13 cellular contexts compared by ENCODE assay signal in the genomic region with DNA sequence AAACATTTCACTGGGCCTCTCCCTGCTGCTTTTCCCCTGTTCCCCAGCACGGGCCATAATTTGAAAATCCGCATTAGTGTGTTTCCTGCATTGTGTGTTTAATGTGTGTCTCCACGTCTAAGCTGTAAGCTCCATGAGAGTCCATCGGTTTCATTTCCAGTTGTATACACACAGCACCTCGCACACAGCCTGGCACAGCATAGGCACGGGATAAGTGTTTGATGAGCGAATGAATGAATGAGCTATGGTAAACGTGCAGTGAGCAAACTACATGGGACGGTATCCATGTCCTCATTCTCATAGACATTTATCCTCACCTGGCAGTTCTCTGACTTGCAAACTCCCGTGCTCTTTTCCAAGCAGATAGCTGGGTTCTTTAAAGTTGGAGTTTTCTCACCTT.
A peak's percentile ranks its signal among the peaks of the same experiment; 100 is the strongest.
DNase-seq lines count a peak whose midpoint lies in the region; ATAC-seq and TF ChIP-seq lines count a peak whose summit lies in the region.
"Had no signal": no experiment of that assay in that cellular context is flagged by ENCODE, and none has a peak within 500 bp of the region (broad histone marks: within the 10 kb centered on the region; RNA-seq: fewer than 3 reads in every experiment).

No MANE protein-coding gene starts in this region.

- intact Hi-C loops in dendritic cell treated with granulocyte-macrophage colony-stimulating factor and Interleukin-4, amounts not matched to agents 40 ng/mL and 50 ng/mL, for 4 days (cut with micrococcal nuclease) = loop anchor here (5.0 kb wide), 1 partner anchor 362 kb away; no protein-coding TSS in a partner anchor

- no peak overlapping the region for H3K4me3 Mint-ChIP-seq in dendritic cell treated with granulocyte-macrophage colony-stimulating factor and Interleukin-4, amounts not matched to agents 40 ng/mL and 50 ng/mL, for 4 days
- no peak overlapping the region for H3K4me3 Mint-ChIP-seq in osteocyte (ENCODE audit: unreplicated experiment)
- H3K4me3 Mint-ChIP-seq: activated CD8-positive, alpha-beta T cell treated with anti-CD3 and anti-CD28 coated beads, Interleukin-2, amount 10 ng/mL, durations not matched to agents 7 days and 5 days had no signal

- H3K27ac Mint-ChIP-seq in dendritic cell treated with granulocyte-macrophage colony-stimulating factor and Interleukin-4, amounts not matched to agents 40 ng/mL and 50 ng/mL, for 4 days = peak overlapping the region; percentile 4
- peak overlapping the region; percentile 95 for H3K27ac Mint-ChIP-seq in osteocyte (ENCODE audit: unreplicated experiment)
- H3K27ac Mint-ChIP-seq: activated CD8-positive, alpha-beta T cell treated with anti-CD3 and anti-CD28 coated beads, Interleukin-2, amount 10 ng/mL, durations not matched to agents 7 days and 5 days; CD8-positive, alpha-beta T cell; natural killer cell treated with Interleukin-12 subunit alpha and Interleukin-12 subunit beta and Interleukin-15 and Interleukin-18, amount 100 ng/mL, for 72 hours; T-helper 2 cell treated with Interferon-gamma antibody and Interleukin-4, amounts not matched to agents 5 μg/mL and 100 μg/mL, for 36 hours had no signal

- H3K9me3 Mint-ChIP-seq in dendritic cell treated with granulocyte-macrophage colony-stimulating factor and Interleukin-4, amounts not matched to agents 40 ng/mL and 50 ng/mL, for 4 days = no peaks in the 10 kb centered on the region
- no peaks in the 10 kb centered on the region for H3K9me3 Mint-ChIP-seq in osteocyte (ENCODE audit: unreplicated experiment)
- H3K9me3 Mint-ChIP-seq: CD8-positive, alpha-beta T cell; natural killer cell treated with Interleukin-12 subunit alpha and Interleukin-12 subunit beta and Interleukin-15 and Interleukin-18, amount 100 ng/mL, for 72 hours; T-helper 2 cell treated with Interferon-gamma antibody and Interleukin-4, amounts not matched to agents 5 μg/mL and 100 μg/mL, for 36 hours had no signal

- no peak for TF ChIP-seq CTCF in osteocyte (IDR thresholded peaks at IDR 0.05)

- ATAC-seq in GM18498 (IDR thresholded peaks at IDR 0.05; ENCODE audit: unreplicated experiment) (peak; percentile 7), HG03066 (IDR thresholded peaks at IDR 0.05; ENCODE audit: low read depth, unreplicated experiment) (peak; percentile 6), HG02763 (IDR thresholded peaks at IDR 0.05; ENCODE audit: unreplicated experiment) (no peak)

- peaks cover 34% of the 10 kb centered on the region for H3K27me3 Mint-ChIP-seq in dendritic cell treated with granulocyte-macrophage colony-stimulating factor and Interleukin-4, amounts not matched to agents 40 ng/mL and 50 ng/mL, for 4 days
- H3K27me3 Mint-ChIP-seq in osteocyte (ENCODE audit: unreplicated experiment) = no peaks in the 10 kb centered on the region

- peaks cover 11% of the 10 kb centered on the region for H3K4me1 Mint-ChIP-seq in dendritic cell treated with granulocyte-macrophage colony-stimulating factor and Interleukin-4, amounts not matched to agents 40 ng/mL and 50 ng/mL, for 4 days (ENCODE audit: low read depth)
- peaks cover 15% of the 10 kb centered on the region for H3K4me1 Mint-ChIP-seq in osteocyte (ENCODE audit: unreplicated experiment)

- H3K36me3 Mint-ChIP-seq in dendritic cell treated with granulocyte-macrophage colony-stimulating factor and Interleukin-4, amounts not matched to agents 40 ng/mL and 50 ng/mL, for 4 days (ENCODE audit: low read depth) = no peaks in the 10 kb centered on the region
- H3K36me3 Mint-ChIP-seq in osteocyte (ENCODE audit: unreplicated experiment) = peaks cover 53% of the 10 kb centered on the region
- H3K36me3 Mint-ChIP-seq: CD8-positive, alpha-beta T cell; natural killer cell treated with Interleukin-12 subunit alpha and Interleukin-12 subunit beta and Interleukin-15 and Interleukin-18, amount 100 ng/mL, for 72 hours had no signal

- DNase-seq in osteocyte (ENCODE audit: extremely low spot score, unreplicated experiment) (no peak), NCI-H82 treated with DMSO at 0.1 percent for 48 hours (lab: John Stamatoyannopoulos, UW; ENCODE audit: unreplicated experiment) (no peak), NCI-H524 treated with DMSO at 0.1 percent for 48 hours (lab: John Stamatoyannopoulos, UW) (no peak), DMS 273 (lab: John Stamatoyannopoulos, UW; ENCODE audit: unreplicated experiment) (no peak)
- DNase-seq: amniotic stem cell had no signal
